ENCODE assay signal across 23 cellular contexts in genomic region chr3:15017191-15017590, GRCh38. TPM values are rescaled to one million over a fixed set of nuclear protein-coding genes. Genes with fewer than 3 reads are reported as not detected.
DNase-seq lines count a peak whose midpoint lies in the region; ATAC-seq and TF ChIP-seq lines count a peak whose summit lies in the region.
"Had no signal": no experiment of that assay in that cellular context is flagged by ENCODE, and none has a peak within 500 bp of the region (broad histone marks: within the 10 kb centered on the region; RNA-seq: fewer than 3 reads in every experiment).

No MANE protein-coding gene starts in this region.

- H3K36me3 Mint-ChIP-seq in activated naive CD8-positive, alpha-beta T cell: peaks cover 16% of the 10 kb centered on the region
- H3K36me3 Mint-ChIP-seq in activated naive CD8-positive, alpha-beta T cell treated with anti-CD3 and anti-CD28 coated beads, Interleukin-2, amount 50 U/mL, for 24 hours (ENCODE audit: low read depth): peaks cover 58% of the 10 kb centered on the region
- peaks cover 99% of the 10 kb centered on the region for H3K36me3 Mint-ChIP-seq in activated T-helper 17 cell treated with anti-CD3 and anti-CD28 coated beads, Interleukin-2, amount 50 U/mL, for 72 hours (ENCODE audit: low read depth)
- H3K36me3 Mint-ChIP-seq in memory B cell: peaks cover 43% of the 10 kb centered on the region
- peaks cover 100% of the 10 kb centered on the region for H3K36me3 Mint-ChIP-seq in stimulated activated effector memory CD8-positive, alpha-beta T cell treated with anti-CD3 and anti-CD28 coated beads, Interleukin-12 subunit alpha, Interleukin-12 subunit beta, amount 100 ng/mL, for 72 hours

- TF ChIP-seq CTCF in heart right ventricle (IDR thresholded peaks at IDR 0.05): no peak

- WGBS in heart right ventricle, 2 donors: 94% methylated on average over 2 of the region's 2 CpGs

- no peaks in the 10 kb centered on the region for H3K27me3 Mint-ChIP-seq in activated naive CD8-positive, alpha-beta T cell
- H3K27me3 Mint-ChIP-seq in activated naive CD8-positive, alpha-beta T cell treated with anti-CD3 and anti-CD28 coated beads, Interleukin-2, amount 50 U/mL, for 24 hours: no peaks in the 10 kb centered on the region
- H3K27me3 Mint-ChIP-seq in activated T-helper 17 cell treated with anti-CD3 and anti-CD28 coated beads, Interleukin-2, amount 50 U/mL, for 72 hours: no peaks in the 10 kb centered on the region
- no peaks in the 10 kb centered on the region for H3K27me3 Mint-ChIP-seq in memory B cell
- H3K27me3 Mint-ChIP-seq: B cell; CD4-positive, CD25-positive, alpha-beta regulatory T cell had no signal

- H3K4me1 Mint-ChIP-seq in activated naive CD8-positive, alpha-beta T cell (ENCODE audit: low read depth): peaks cover 2% of the 10 kb centered on the region
- H3K4me1 Mint-ChIP-seq in activated naive CD8-positive, alpha-beta T cell treated with anti-CD3 and anti-CD28 coated beads, Interleukin-2, amount 50 U/mL, for 24 hours: no peaks in the 10 kb centered on the region
- no peaks in the 10 kb centered on the region for H3K4me1 Mint-ChIP-seq in activated T-helper 17 cell treated with anti-CD3 and anti-CD28 coated beads, Interleukin-2, amount 50 U/mL, for 72 hours
- no peaks in the 10 kb centered on the region for H3K4me1 Mint-ChIP-seq in memory B cell
- H3K4me1 Mint-ChIP-seq in stimulated activated effector memory CD8-positive, alpha-beta T cell treated with anti-CD3 and anti-CD28 coated beads, Interleukin-12 subunit alpha, Interleukin-12 subunit beta, amount 100 ng/mL, for 72 hours: no peaks in the 10 kb centered on the region
- H3K4me1 Mint-ChIP-seq: B cell had no signal

- no peak overlapping the region for H3K4me3 ChIP-seq in heart right ventricle
- H3K4me3 ChIP-seq: A549, BLaER1, GM12878, GM23248 had no signal

- intact Hi-C loops in heart right ventricle (cut with DNase I): loop anchor here in 1 of 10 donors (10.0 kb wide), 1 partner anchor 72 kb away; the partner anchor contains the start of gene NR2C2

- no peaks in the 10 kb centered on the region for H3K9me3 Mint-ChIP-seq in activated naive CD8-positive, alpha-beta T cell (ENCODE audit: low read depth)
- no peaks in the 10 kb centered on the region for H3K9me3 Mint-ChIP-seq in activated naive CD8-positive, alpha-beta T cell treated with anti-CD3 and anti-CD28 coated beads, Interleukin-2, amount 50 U/mL, for 24 hours
- H3K9me3 Mint-ChIP-seq in activated T-helper 17 cell treated with anti-CD3 and anti-CD28 coated beads, Interleukin-2, amount 50 U/mL, for 72 hours: no peaks in the 10 kb centered on the region
- no peaks in the 10 kb centered on the region for H3K9me3 Mint-ChIP-seq in memory B cell
- no peaks in the 10 kb centered on the region for H3K9me3 Mint-ChIP-seq in stimulated activated effector memory CD8-positive, alpha-beta T cell treated with anti-CD3 and anti-CD28 coated beads, Interleukin-12 subunit alpha, Interleukin-12 subunit beta, amount 100 ng/mL, for 72 hours
- H3K9me3 Mint-ChIP-seq: CD4-positive, CD25-positive, alpha-beta regulatory T cell; CD8-positive, alpha-beta T cell had no signal

- H3K27ac Mint-ChIP-seq in activated naive CD8-positive, alpha-beta T cell: peak overlapping the region; percentile 46
- no peak overlapping the region for H3K27ac Mint-ChIP-seq in activated naive CD8-positive, alpha-beta T cell treated with anti-CD3 and anti-CD28 coated beads, Interleukin-2, amount 50 U/mL, for 24 hours
- peak overlapping the region; percentile 8 for H3K27ac Mint-ChIP-seq in activated T-helper 17 cell treated with anti-CD3 and anti-CD28 coated beads, Interleukin-2, amount 50 U/mL, for 72 hours
- peak overlapping the region; percentile 11 for H3K27ac Mint-ChIP-seq in memory B cell
- H3K27ac Mint-ChIP-seq in stimulated activated effector memory CD8-positive, alpha-beta T cell treated with anti-CD3 and anti-CD28 coated beads, Interleukin-12 subunit alpha, Interleukin-12 subunit beta, amount 100 ng/mL, for 72 hours: peak overlapping the region; percentile 75
- H3K27ac Mint-ChIP-seq: B cell; CD8-positive, alpha-beta T cell had no signal

- H3K9me3 ChIP-seq in heart right ventricle: no peaks in the 10 kb centered on the region
- H3K9me3 ChIP-seq: A549, BLaER1 had no signal

- H3K27me3 ChIP-seq in heart right ventricle: no peaks in the 10 kb centered on the region
- H3K27me3 ChIP-seq: BLaER1 had no signal

- H3K27ac ChIP-seq in heart right ventricle: no peak overlapping the region
- H3K27ac ChIP-seq: A549, BLaER1, C4-2B, GM23248 had no signal

- no peak for DNase-seq in activated naive CD8-positive, alpha-beta T cell treated with anti-CD3 and anti-CD28 coated beads, Interleukin-2, amount 50 U/mL, for 24 hours
- DNase-seq in memory B cell (ENCODE audit: low spot score in 2 of 2) (no peak), heart right ventricle (no peak)
- no peak for DNase-seq in stimulated activated effector memory CD8-positive, alpha-beta T cell treated with anti-CD3 and anti-CD28 coated beads, Interleukin-12 subunit alpha, Interleukin-12 subunit beta, amount 100 ng/mL, for 72 hours (ENCODE audit: low spot score in 2 of 2)
- DNase-seq: 8988T; CD4-positive, CD25-positive, alpha-beta regulatory T cell; CD8-positive, alpha-beta T cell; DMS 273 treated with DMSO at 0.1 percent for 48 hours; DMS79; EL; GDM1; GM23248; H7; HCEC 1CT had no signal

- H3K4me1 ChIP-seq in heart right ventricle: peaks cover 0 to 4% (median 0%) of the 10 kb centered on the region in 9 donors
- H3K4me1 ChIP-seq: A549, BLaER1 had no signal

- peaks cover 0 to 100% (median 59%) of the 10 kb centered on the region in 9 donors for H3K36me3 ChIP-seq in heart right ventricle

- H3K4me3 Mint-ChIP-seq in activated naive CD8-positive, alpha-beta T cell: no peak overlapping the region
- H3K4me3 Mint-ChIP-seq in activated naive CD8-positive, alpha-beta T cell treated with anti-CD3 and anti-CD28 coated beads, Interleukin-2, amount 50 U/mL, for 24 hours: no peak overlapping the region
- H3K4me3 Mint-ChIP-seq in activated T-helper 17 cell treated with anti-CD3 and anti-CD28 coated beads, Interleukin-2, amount 50 U/mL, for 72 hours: no peak overlapping the region
- no peak overlapping the region for H3K4me3 Mint-ChIP-seq in memory B cell
- no peak overlapping the region for H3K4me3 Mint-ChIP-seq in stimulated activated effector memory CD8-positive, alpha-beta T cell treated with anti-CD3 and anti-CD28 coated beads, Interleukin-12 subunit alpha, Interleukin-12 subunit beta, amount 100 ng/mL, for 72 hours
- H3K4me3 Mint-ChIP-seq: B cell; CD4-positive, CD25-positive, alpha-beta regulatory T cell; CD8-positive, alpha-beta T cell had no signal

- no peak for ATAC-seq in activated naive CD8-positive, alpha-beta T cell treated with anti-CD3 and anti-CD28 coated beads, Interleukin-2, amount 50 U/mL, for 24 hours
- ATAC-seq in activated T-helper 17 cell treated with anti-CD3 and anti-CD28 coated beads, Interleukin-2, amount 50 U/mL, for 72 hours (replicated peaks): no peak
- ATAC-seq in memory B cell (ENCODE audit: low read depth) (no peak), HG02798 (IDR thresholded peaks at IDR 0.05; ENCODE audit: poor library complexity, unreplicated experiment) (no peak), heart right ventricle (no peak), HG03460 (IDR thresholded peaks at IDR 0.05; ENCODE audit: unreplicated experiment) (no peak)
- no peak for ATAC-seq in stimulated activated effector memory CD8-positive, alpha-beta T cell treated with anti-CD3 and anti-CD28 coated beads, Interleukin-12 subunit alpha, Interleukin-12 subunit beta, amount 100 ng/mL, for 72 hours
- ATAC-seq: A549; CD8-positive, alpha-beta T cell; GM12878 had no signal

RNA-seq across cellular contexts. Expression of gene MRPS25, which starts 47.9 kb away (rescaled TPM):
- 10 to 100 TPM; 43.7 to 80.5 TPM for total RNA-seq in activated T-helper 17 cell treated with anti-CD3 and anti-CD28 coated beads, Interleukin-2, amount 50 U/mL, for 72 hours
- total RNA-seq in heart right ventricle: 100 to 1,000 TPM in 4 of 10 donors, 10 to 100 TPM in 6; 64.7 to 190 (median 92.8) TPM
- polyA plus RNA-seq in heart right ventricle: 100 to 1,000 TPM; 129 to 227 TPM
